In the genomic region with DNA sequence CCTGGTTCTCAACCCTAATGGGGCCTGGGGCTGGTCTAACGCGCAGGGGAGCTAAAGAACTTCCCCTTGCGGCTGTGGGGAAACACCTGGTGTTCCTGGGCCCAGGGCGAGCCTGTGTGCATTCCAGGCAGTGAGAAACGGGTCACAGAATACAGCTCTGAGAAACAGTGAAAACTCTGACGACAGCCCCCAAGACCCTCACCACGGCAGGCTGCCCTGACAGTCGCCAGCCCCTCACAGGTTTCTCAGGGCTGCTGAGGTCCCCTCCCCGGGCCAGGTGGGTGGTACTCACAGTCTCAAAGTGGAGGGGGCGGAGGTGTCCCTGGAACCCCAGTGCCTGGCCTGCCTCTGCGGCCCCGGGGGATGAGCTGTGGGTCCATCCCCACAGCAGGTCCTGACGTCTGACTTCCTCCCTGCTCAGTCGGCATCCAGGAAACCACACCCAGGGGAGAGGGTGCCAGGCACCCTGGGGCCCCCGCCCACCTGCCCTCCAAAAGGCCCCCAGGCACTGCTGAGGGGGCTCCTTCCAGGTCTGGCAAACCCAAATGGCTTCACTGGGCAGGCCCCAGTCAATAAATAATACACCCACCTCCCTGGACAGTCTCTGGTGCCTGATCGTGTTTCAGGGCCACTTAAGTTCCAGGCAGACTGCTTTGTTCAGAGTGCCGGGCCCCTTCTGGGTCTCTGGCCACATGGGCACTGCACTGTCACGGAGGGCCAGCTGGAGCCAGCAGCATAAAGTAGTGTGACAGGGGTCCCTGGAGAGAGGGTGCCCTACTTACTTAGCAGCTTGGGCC, we compare ENCODE assay signal across 8 cellular contexts. TPM values are rescaled to one million over a fixed set of nuclear protein-coding genes. Genes with fewer than 3 reads are reported as not detected.
A peak's percentile ranks its signal among the peaks of the same experiment; 100 is the strongest.
DNase-seq lines count a peak whose midpoint lies in the region; ATAC-seq, FAIRE-seq and TF ChIP-seq lines count a peak whose summit lies in the region.

No MANE protein-coding gene starts in this region.

- TF ChIP-seq CTCF in left ventricle myocardium inferior (IDR thresholded peaks at IDR 0.05; ENCODE audit: borderline replicate concordance) = no peak
- no peak for TF ChIP-seq CTCF in PC-3 (conservative IDR thresholded peaks at IDR 0.05; ENCODE audit: low read depth, low read length)
- TF ChIP-seq CTCF in GM20000 (IDR thresholded peaks at IDR 0.05; ENCODE audit: extremely low read depth, missing control alignments) = no peak

- H3K4me1 Mint-ChIP-seq in activated CD8-positive, alpha-beta memory T cell treated with anti-CD3 and anti-CD28 coated beads, Interleukin-2, amount 10 ng/mL, durations not matched to agents 7 days and 5 days = peaks cover 57% of the 10 kb centered on the region

- FAIRE-seq in GM12892 (lab: Jason Lieb, UNC) = peak; percentile 78

- CTCF ChIA-PET in activated CD8-positive, alpha-beta memory T cell treated with anti-CD3 and anti-CD28 coated beads, Interleukin-2, amount 10 ng/mL, durations not matched to agents 7 days and 5 days (lab: Charles Lee) = interaction anchor here (0.9 to 1.5 kb wide), 5 partner anchors 10 to 76 kb away, joined by 3 to 6 read pairs (median 4); no protein-coding TSS in a partner anchor
- CTCF ChIA-PET in PC-3 (lab: Charles Lee) = no interaction called here

- H3K9me3 Mint-ChIP-seq in activated CD8-positive, alpha-beta memory T cell treated with anti-CD3 and anti-CD28 coated beads, Interleukin-2, amount 10 ng/mL, durations not matched to agents 7 days and 5 days (ENCODE audit: low read depth) = no peaks in the 10 kb centered on the region

- POLR2A ChIA-PET in PC-3 (lab: Charles Lee; ENCODE audit: unreplicated experiment) = no interaction called here

- H3K79me2 ChIP-seq in PC-3 (ENCODE audit: low read length) = no peaks in the 10 kb centered on the region

- peak overlapping the region; percentile 48 for H3K4me3 ChIP-seq in left ventricle myocardium inferior
- H3K4me3 ChIP-seq in PC-3 (ENCODE audit: low read length) = no peak overlapping the region
- no peak overlapping the region for H3K4me3 ChIP-seq in H7 (ENCODE audit: insufficient read depth, low read depth, low read length)

- H3K36me3 Mint-ChIP-seq in activated CD8-positive, alpha-beta memory T cell treated with anti-CD3 and anti-CD28 coated beads, Interleukin-2, amount 10 ng/mL, durations not matched to agents 7 days and 5 days = peaks cover 6% of the 10 kb centered on the region

- intact Hi-C loops in left ventricle myocardium inferior (cut with micrococcal nuclease) (no loop called here), PC-3 (cut with micrococcal nuclease) (no loop called here)

- H3K27ac Mint-ChIP-seq in activated CD8-positive, alpha-beta memory T cell treated with anti-CD3 and anti-CD28 coated beads, Interleukin-2, amount 10 ng/mL, durations not matched to agents 7 days and 5 days = peak overlapping the region; percentile 100

- DNase-seq in GM12892 (ENCODE audit: insufficient read length) = no peak
- DNase-seq in activated CD8-positive, alpha-beta memory T cell treated with anti-CD3 and anti-CD28 coated beads, Interleukin-2, amount 10 ng/mL, durations not matched to agents 7 days and 5 days = peak; percentile 79
- DNase-seq in left ventricle myocardium inferior = no peak
- peak in 4 of 49 donors; percentile 13 to 54 (median 34) for DNase-seq in substantia nigra (lab: John Stamatoyannopoulos, UW)
- no peak for DNase-seq in PC-3
- DNase-seq in GM20000 (ENCODE audit: low spot score) = no peak
- DNase-seq in H7 = no peak

- H4K20me1 ChIP-seq in PC-3 (ENCODE audit: low read length) = no peaks in the 10 kb centered on the region

- H3K36me3 ChIP-seq in left ventricle myocardium inferior (no peaks in the 10 kb centered on the region), PC-3 (ENCODE audit: low read depth, low read length) (no peaks in the 10 kb centered on the region), H7 (replicated peaks; ENCODE audit: control insufficient read depth, insufficient read depth, low read length) (no peaks in the 10 kb centered on the region)

- no peak overlapping the region for H3K9ac ChIP-seq in PC-3 (ENCODE audit: low read length)

- no peaks in the 10 kb centered on the region for H3K27me3 ChIP-seq in left ventricle myocardium inferior (ENCODE audit: low read depth)
- no peaks in the 10 kb centered on the region for H3K27me3 ChIP-seq in PC-3 (ENCODE audit: low read length)
- H3K27me3 ChIP-seq in H7 (ENCODE audit: control insufficient read depth, insufficient read depth, low read length) = no peaks in the 10 kb centered on the region

- no peaks in the 10 kb centered on the region for H3F3A ChIP-seq in PC-3 (ENCODE audit: low read length, unreplicated experiment)

- no peak overlapping the region for H3K4me2 ChIP-seq in PC-3 (ENCODE audit: low read length)

- H3K27ac ChIP-seq in left ventricle myocardium inferior (replicated peaks) = peak overlapping the region; percentile 82
- peak overlapping the region; percentile 45 for H3K27ac ChIP-seq in substantia nigra (ENCODE audit: low read depth, low read length, poor library complexity, severe bottlenecking)
- H3K27ac ChIP-seq in PC-3 (ENCODE audit: low read length) = no peak overlapping the region

- BruUV-seq in PC-3 (replicated peaks; lab: Mats Ljungman, UMichigan) = no TSS peak

- TF ChIP-seq POLR2A in GM12892 (IDR thresholded peaks at IDR 0.05; ENCODE audit: low read depth, low read length) = peak; percentile 26; the same call in 1 of the 2 replicates

- no peak overlapping the region for H2AFZ ChIP-seq in PC-3 (ENCODE audit: low read length)

- H3K27me3 Mint-ChIP-seq in activated CD8-positive, alpha-beta memory T cell treated with anti-CD3 and anti-CD28 coated beads, Interleukin-2, amount 10 ng/mL, durations not matched to agents 7 days and 5 days = no peaks in the 10 kb centered on the region

- H3K4me3 Mint-ChIP-seq in activated CD8-positive, alpha-beta memory T cell treated with anti-CD3 and anti-CD28 coated beads, Interleukin-2, amount 10 ng/mL, durations not matched to agents 7 days and 5 days = peak overlapping the region; percentile 73

- H3K9me3 ChIP-seq in left ventricle myocardium inferior (replicated peaks) (no peaks in the 10 kb centered on the region), PC-3 (ENCODE audit: low read length) (no peaks in the 10 kb centered on the region)

- no peaks in the 10 kb centered on the region for H3K9me2 ChIP-seq in PC-3 (replicated peaks; ENCODE audit: low read length)

- ATAC-seq in HG03460 (IDR thresholded peaks at IDR 0.05; ENCODE audit: unreplicated experiment) (peak; percentile 18), PC-3 (no peak)
- ATAC-seq in activated CD8-positive, alpha-beta memory T cell treated with anti-CD3 and anti-CD28 coated beads, Interleukin-2, amount 10 ng/mL, durations not matched to agents 7 days and 5 days = peak; percentile 37

- H3K4me1 ChIP-seq in left ventricle myocardium inferior = peaks cover 55% of the 10 kb centered on the region
- H3K4me1 ChIP-seq in PC-3 (ENCODE audit: insufficient read depth, low read length) = peaks cover 9% of the 10 kb centered on the region

RNA-seq across cellular contexts. Expression of a gene that starts 57.7 kb away (rescaled TPM):
- polyA plus RNA-seq in GM12892 (2012; ENCODE audit: missing spikeins) = 11.1 TPM
- total RNA-seq in activated CD8-positive, alpha-beta memory T cell treated with anti-CD3 and anti-CD28 coated beads, Interleukin-2, amount 10 ng/mL, durations not matched to agents 7 days and 5 days = 10 to 100 TPM; 37.6 to 71.4 TPM
- 78.6 TPM for total RNA-seq in left ventricle myocardium inferior
- 37.9 and 56.2 TPM in 2 replicates for total RNA-seq in PC-3 (2014; rRNA removed)
- total RNA-seq in H7 (2014; rRNA removed; shearing (Covaris generic)) = 13.5 and 22.5 TPM in 2 replicates
